ENCODE assay signal across 8 cellular contexts in the genomic region with DNA sequence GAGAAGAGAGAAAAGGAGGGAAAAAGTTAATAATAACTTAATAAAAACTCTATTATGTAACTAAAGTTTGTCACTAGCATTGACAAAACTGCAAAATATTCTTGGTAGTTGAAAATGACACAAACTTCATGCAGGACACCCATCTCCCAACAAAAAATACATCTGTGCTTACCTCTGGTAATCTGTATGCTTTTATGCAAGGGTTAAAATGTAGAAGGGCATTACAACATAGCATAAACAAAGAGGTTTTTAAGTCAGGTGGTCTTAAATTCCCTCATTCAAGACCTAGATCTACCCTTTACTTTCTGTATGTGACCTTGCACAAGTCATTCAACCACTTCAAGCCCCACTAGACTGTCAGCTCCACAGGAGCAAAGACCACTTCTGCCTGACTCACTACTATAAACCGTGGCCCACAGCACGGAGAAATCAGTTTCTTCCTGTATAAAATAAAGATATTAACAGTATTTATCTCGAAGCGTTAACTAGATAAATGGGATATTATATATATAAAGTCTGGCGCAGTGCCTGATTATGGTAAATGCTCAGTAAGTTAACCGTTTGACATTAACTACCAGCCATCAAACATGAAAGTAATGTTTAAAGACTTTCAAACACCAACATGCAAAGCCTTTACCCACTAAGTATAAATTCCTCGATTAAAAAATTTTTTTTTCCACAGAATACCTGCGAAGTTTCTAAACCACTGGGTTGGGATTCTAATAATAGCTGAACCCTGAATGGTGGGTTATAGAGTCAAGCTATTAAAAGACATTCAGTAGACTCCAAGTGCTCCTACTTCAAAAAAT. TPM values are rescaled to one million over a fixed set of nuclear protein-coding genes. Genes with fewer than 3 reads are reported as not detected.
A peak's percentile ranks its signal among the peaks of the same experiment; 100 is the strongest.
DNase-seq lines count a peak whose midpoint lies in the region; ATAC-seq and TF ChIP-seq lines count a peak whose summit lies in the region.

No MANE protein-coding gene starts in this region.

- intact Hi-C loops in sigmoid colon (cut with DNase I) = loop anchor here (5.0 kb wide), 3 partner anchors 367 to 1307 kb away; a partner anchor contains a TSS

- no peaks in the 10 kb centered on the region for H3K36me3 ChIP-seq in sigmoid colon

- peak; percentile 57 for DNase-seq in SIG-M5 treated with dmso at 0.1 percent for 504 hours (lab: John Stamatoyannopoulos, UW; ENCODE audit: unreplicated experiment)
- DNase-seq in SIG-M5 (lab: John Stamatoyannopoulos, UW) = no peak
- peak; percentile 18 for DNase-seq in SW480 (ENCODE audit: low spot score)
- DNase-seq in fibroblast of pulmonary artery (ENCODE audit: low read depth) = peak; percentile 11
- no peak for DNase-seq in sigmoid colon
- DNase-seq in NCI-H2029 (lab: John Stamatoyannopoulos, UW) = no peak
- DNase-seq in NCI-H82 treated with DMSO at 0.1 percent for 48 hours (lab: John Stamatoyannopoulos, UW; ENCODE audit: unreplicated experiment) = no peak

- H3K4me3 ChIP-seq in fibroblast of pulmonary artery (replicated peaks; ENCODE audit: low read depth, low read length) (peak overlapping the region; percentile 74), sigmoid colon (peak overlapping the region; percentile 84 to 96 (median 92))

- peaks cover 0 to 31% (median 20%) of the 10 kb centered on the region in 4 donors for H3K4me1 ChIP-seq in sigmoid colon

- 2 to 13% methylated on average over 8 of the region's 8 CpGs for WGBS in sigmoid colon, 2 donors

- TF ChIP-seq EP300 in sigmoid colon (IDR thresholded peaks at IDR 0.05) = no peak

- no peaks in the 10 kb centered on the region for H3K9me3 ChIP-seq in sigmoid colon

- H3K27ac ChIP-seq in sigmoid colon = peak overlapping the region; percentile 98 to 99 (median 99)

- no peaks in the 10 kb centered on the region for H3K27me3 ChIP-seq in sigmoid colon

- ATAC-seq in GM21737 (IDR thresholded peaks at IDR 0.05; ENCODE audit: unreplicated experiment) = no peak

- TF ChIP-seq CTCF in fibroblast of pulmonary artery (IDR thresholded peaks at IDR 0.05; ENCODE audit: low read length, missing control alignments) = no peak
- TF ChIP-seq CTCF in sigmoid colon (IDR thresholded peaks at IDR 0.05) = no peak

- no peak for TF ChIP-seq POLR2A in sigmoid colon (IDR thresholded peaks at IDR 0.05)

RNA-seq across cellular contexts. Expression of a gene that starts 2.0 kb away (rescaled TPM):
- 10 to 100 TPM; 16.6 to 22.5 (median 20.0) TPM for total RNA-seq in sigmoid colon
- polyA plus RNA-seq in sigmoid colon = 10 to 100 TPM in 1 of 3 donors, 1 to 10 TPM in 2; 8.2 to 12.0 (median 9.7) TPM

Comparison
In these comparisons a context has a peak if more than half of its experiments do, and no peak if none do; other contexts are left out.
1. DNase-seq: peak in SIG-M5 treated with dmso at 0.1 percent for 504 hours (single experiment), SW480 (single experiment) and fibroblast of pulmonary artery (single experiment); none in SIG-M5 (single experiment), sigmoid colon (single experiment), NCI-H2029 (single experiment) and NCI-H82 treated with DMSO at 0.1 percent for 48 hours (single experiment).